ENCODE assay signal across 10 cellular contexts in the genomic region with DNA sequence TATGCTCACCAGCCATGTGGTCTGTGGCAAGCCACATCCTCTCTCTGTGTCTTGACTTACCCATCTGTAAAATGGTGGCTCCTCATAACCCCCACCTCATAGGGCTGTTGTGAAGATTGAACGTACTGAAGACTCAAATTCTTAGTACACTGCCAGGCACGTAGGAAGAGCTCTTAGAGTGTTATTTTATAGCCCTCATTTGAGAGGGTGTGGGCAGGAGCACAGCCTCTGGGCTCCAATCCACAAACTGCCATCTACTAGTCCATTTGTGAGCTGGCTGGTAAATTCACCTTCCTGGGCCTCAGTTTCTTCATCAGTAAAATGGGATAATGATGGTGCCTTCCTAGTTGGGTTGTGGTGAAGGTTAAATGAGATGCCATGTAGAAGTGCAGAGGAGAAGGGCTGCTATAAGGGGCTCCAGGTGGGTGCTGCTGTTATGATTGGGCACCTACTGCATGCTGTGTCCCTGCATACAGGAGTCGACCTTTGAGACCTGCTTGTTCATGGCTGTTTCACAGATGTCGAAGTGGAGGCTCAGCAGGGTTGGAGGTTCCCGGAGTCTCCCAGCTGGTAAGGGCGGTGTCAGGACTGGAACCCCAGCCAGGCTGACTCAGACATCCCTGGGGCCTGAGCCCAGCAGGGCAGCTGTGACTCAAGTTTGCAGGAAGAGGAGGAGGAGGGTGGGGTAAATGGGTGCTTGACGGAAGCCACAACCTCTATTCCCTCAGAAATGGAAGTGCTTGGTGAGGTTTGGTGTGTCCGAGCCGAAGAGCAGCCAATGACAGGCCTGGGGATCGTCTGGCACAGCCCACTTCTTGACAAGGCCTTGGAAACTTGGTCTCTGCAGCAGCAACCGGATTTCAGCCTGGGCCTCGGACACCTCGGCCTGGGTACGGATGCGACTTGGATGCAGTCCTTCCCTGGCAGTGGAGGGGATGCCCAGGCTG. TPM values are rescaled to one million over a fixed set of nuclear protein-coding genes. Genes with fewer than 3 reads are reported as not detected.
A peak's percentile ranks its signal among the peaks of the same experiment; 100 is the strongest.
DNase-seq lines count a peak whose midpoint lies in the region; ATAC-seq and TF ChIP-seq lines count a peak whose summit lies in the region.
"Not testable (repeated sequence)": the region's sequence is repeated elsewhere in the genome, so short reads cannot be mapped to it uniquely, and the experiment has no call there.
"Had no signal": no experiment of that assay in that cellular context is flagged by ENCODE, and none has a peak within 500 bp of the region (broad histone marks: within the 10 kb centered on the region; RNA-seq: fewer than 3 reads in every experiment).

No MANE protein-coding gene starts in this region.

- H3K4me1 Mint-ChIP-seq in WTC11: not testable (repeated sequence)

- H3K9me3 ChIP-seq in MG63, upper lobe of right lung: not testable (repeated sequence)

- ATAC-seq in WTC11 (peak; percentile 3), upper lobe of right lung (peak; percentile 1)

- not testable (repeated sequence) for H3K9me3 Mint-ChIP-seq in WTC11

- TF ChIP-seq CTCF in WTC11 (IDR thresholded peaks at IDR 0.05); choroid plexus epithelial cell (conservative IDR thresholded peaks at IDR 0.05; ENCODE audit: low read depth, low read length); upper lobe of right lung (IDR thresholded peaks at IDR 0.05): not testable (repeated sequence)

- H3K27me3 Mint-ChIP-seq in WTC11 (ENCODE audit: low read depth): not testable (repeated sequence)

- not testable (repeated sequence) for H3K27ac ChIP-seq in upper lobe of right lung

- H3K4me3 Mint-ChIP-seq in WTC11: not testable (repeated sequence)

- POLR2A ChIA-PET in WTC11 (lab: Charles Lee): not testable (repeated sequence)

- H3K4me1 ChIP-seq in upper lobe of right lung: not testable (repeated sequence)

- DNase-seq in EH (ENCODE audit: low read depth) (peak; percentile 76), MG63 (peak; percentile 94), WTC11 (ENCODE audit: low spot score) (peak; percentile 11), choroid plexus epithelial cell (ENCODE audit: low read depth) (peak; percentile 87), fibroblast of the conjunctiva (ENCODE audit: low read depth) (peak; percentile 27), kidney tubule cell (ENCODE audit: low spot score) (peak; percentile 1), posterior vena cava (ENCODE audit: low spot score) (peak; percentile 84)
- not testable (repeated sequence) for DNase-seq in upper lobe of right lung

- not testable (repeated sequence) for H3K4me3 ChIP-seq in MG63; choroid plexus epithelial cell (ENCODE audit: low read depth, low read length); upper lobe of right lung

- H3K27ac Mint-ChIP-seq in WTC11: not testable (repeated sequence)

- CTCF ChIA-PET in WTC11 (lab: Charles Lee): not testable (repeated sequence)

- not testable (repeated sequence) for H3K36me3 ChIP-seq in MG63, upper lobe of right lung

- H3K36me3 Mint-ChIP-seq in WTC11: not testable (repeated sequence)

- intact Hi-C loops in posterior vena cava (cut with DNase I); upper lobe of right lung (cut with DNase I): not testable (repeated sequence)

- not testable (repeated sequence) for H3K27me3 ChIP-seq in MG63, upper lobe of right lung

RNA-seq across cellular contexts. Expression of a gene that starts 34.4 kb away (rescaled TPM):
- total RNA-seq in MG63 (2014; rRNA removed; shearing (Covaris generic); ENCODE audit: low replicate concordance): not detected in 2 replicates
- 0.50 to 0.60 TPM (median 0.55 TPM) in 3 replicates for total RNA-seq in WTC11 (2021)
- total RNA-seq in posterior vena cava: 1 to 10 TPM; 5.0 to 5.3 TPM
- total RNA-seq in upper lobe of right lung: 16.6 TPM
- total RNA-seq: HepG2, myocyte had no signal

RNA-seq across cellular contexts. Expression of a gene that starts 46.3 kb away (rescaled TPM):
- not detected in 2 replicates for total RNA-seq in MG63 (2014; rRNA removed; shearing (Covaris generic); ENCODE audit: low replicate concordance)
- 0.50 to 0.59 TPM (median 0.55 TPM) in 3 replicates for total RNA-seq in WTC11 (2021)
- total RNA-seq in posterior vena cava: 1 to 10 TPM; 4.0 to 6.8 TPM
- total RNA-seq in upper lobe of right lung: 10.6 TPM
- total RNA-seq: myocyte had no signal
